Comparison of ENCODE assay signal across 10 cellular contexts in the genomic region with DNA sequence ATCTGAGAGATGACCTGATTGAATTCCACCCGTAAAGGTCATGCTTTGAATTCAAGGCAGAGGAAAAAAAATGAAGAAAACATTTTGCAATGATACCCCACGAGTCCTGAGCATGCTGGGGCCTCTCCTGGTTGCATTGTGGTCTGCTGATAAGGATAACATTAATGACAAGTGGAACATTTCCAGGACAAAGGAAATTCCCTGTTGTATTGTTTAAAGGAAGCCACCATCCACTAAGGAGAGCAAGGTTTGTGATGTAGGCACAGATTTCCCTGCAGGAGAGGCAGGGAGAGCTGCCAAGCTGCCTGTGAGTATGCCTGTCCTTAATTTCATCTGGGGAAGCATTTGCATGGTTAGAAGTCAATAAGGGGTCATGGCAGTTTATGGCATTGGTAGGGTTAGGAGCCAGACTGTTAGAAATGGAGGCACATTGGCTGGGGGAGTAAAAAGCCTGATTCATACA. TPM values are rescaled to one million over a fixed set of nuclear protein-coding genes. Genes with fewer than 3 reads are reported as not detected.
DNase-seq lines count a peak whose midpoint lies in the region; ATAC-seq and TF ChIP-seq lines count a peak whose summit lies in the region.
"Had no signal": no experiment of that assay in that cellular context is flagged by ENCODE, and none has a peak within 500 bp of the region (broad histone marks: within the 10 kb centered on the region; RNA-seq: fewer than 3 reads in every experiment).

No MANE protein-coding gene starts in this region.

- H3K9me3 ChIP-seq in CD4-positive, alpha-beta memory T cell (ENCODE audit: control insufficient read depth in 1 of 2, low read length in 2 of 2): no peaks in the 10 kb centered on the region
- H3K9me3 ChIP-seq in duodenal mucosa (ENCODE audit: control insufficient read depth in 1 of 2, low read length in 2 of 2) (no peaks in the 10 kb centered on the region), neuron (ENCODE audit: low read length) (no peaks in the 10 kb centered on the region), mucosa of descending colon (no peaks in the 10 kb centered on the region)

- H2AFZ ChIP-seq in neuron (ENCODE audit: low read depth, low read length): peak overlapping the region; percentile 29

- no peak for DNase-seq in CD4-positive, alpha-beta memory T cell
- peak; percentile 66 for DNase-seq in NCI-H146 (lab: John Stamatoyannopoulos, UW)
- DNase-seq in stimulated activated CD4-positive, alpha-beta T cell treated with anti-CD3 and anti-CD28 coated beads, Interleukin-15, amount 100 ng/mL, for 24 hours: no peak
- no peak for DNase-seq in mucosa of descending colon
- DNase-seq: NCI-H2171 treated with DMSO at 0.1 percent for 48 hours; stimulated activated CD8-positive, alpha-beta memory T cell treated with anti-CD3 and anti-CD28 coated beads, Interleukin-4, amount 100 ng/mL, for 48 hours had no signal

- peak overlapping the region; percentile 58 for H3K27ac ChIP-seq in CD4-positive, alpha-beta memory T cell (ENCODE audit: low read depth, low read length)
- H3K27ac ChIP-seq in duodenal mucosa (ENCODE audit: low read depth, low read length): peak overlapping the region; percentile 43

- peak overlapping the region in 7 of 8 donors; percentile 65 to 94 (median 88) for H3K4me3 Mint-ChIP-seq in CD4-positive, alpha-beta memory T cell

- no peak overlapping the region for H3K4me3 ChIP-seq in CD4-positive, alpha-beta memory T cell (ENCODE audit: low read length in 2 of 2)
- H3K4me3 ChIP-seq in duodenal mucosa (ENCODE audit: low read depth in 1 of 2, low read length in 2 of 2): peak overlapping the region in 1 of 2 donors; percentile 38
- H3K4me3 ChIP-seq in neuron (ENCODE audit: low read length): no peak overlapping the region
- H3K4me3 ChIP-seq in mucosa of descending colon: no peak overlapping the region

- intact Hi-C loops in CD4-positive, alpha-beta memory T cell (cut with micrococcal nuclease): loop anchor here (1.0 to 2.0 kb wide), 3 partner anchors 13 to 19 kb away; no protein-coding TSS in a partner anchor
- intact Hi-C loops in mucosa of descending colon (cut with DNase I, micrococcal nuclease): no loop called here

- peaks cover 83 to 99% (median 95%) of the 10 kb centered on the region in 4 donors for H3K4me1 Mint-ChIP-seq in CD4-positive, alpha-beta memory T cell

- no peaks in the 10 kb centered on the region for H3K9me3 Mint-ChIP-seq in CD4-positive, alpha-beta memory T cell

- ATAC-seq in GM18868 (IDR thresholded peaks at IDR 0.05; ENCODE audit: unreplicated experiment) (no peak), GM19395 (IDR thresholded peaks at IDR 0.05; ENCODE audit: unreplicated experiment) (no peak), mucosa of descending colon (no peak)

- no peaks in the 10 kb centered on the region for H3K27me3 Mint-ChIP-seq in CD4-positive, alpha-beta memory T cell

- POLR2A ChIA-PET in CD4-positive, alpha-beta memory T cell (lab: Charles Lee; ENCODE audit: partially characterized antibody): interaction anchor here (1.1 to 22.3 kb wide), 7 partner anchors 11 to 130 kb away, joined by 4 to 373 read pairs (median 17); partner anchors contain the start of gene FLI1

- no peaks in the 10 kb centered on the region for H3K27me3 ChIP-seq in CD4-positive, alpha-beta memory T cell (ENCODE audit: insufficient read depth, low read length)
- H3K27me3 ChIP-seq in duodenal mucosa (ENCODE audit: control insufficient read depth in 1 of 2, insufficient read depth in 2 of 2, low read length in 2 of 2) (no peaks in the 10 kb centered on the region), neuron (ENCODE audit: insufficient read depth, low read length) (no peaks in the 10 kb centered on the region)

- CTCF ChIA-PET in CD4-positive, alpha-beta memory T cell (lab: Charles Lee; ENCODE audit: partially characterized antibody): interaction anchor here (1.0 to 1.7 kb wide), 3 partner anchors 10 to 18 kb away, joined by 3 to 8 read pairs (median 4); no protein-coding TSS in a partner anchor

- H3K36me3 Mint-ChIP-seq in CD4-positive, alpha-beta memory T cell: peaks cover 12 to 23% of the 10 kb centered on the region in 2 donors

- no peak for TF ChIP-seq CTCF in mucosa of descending colon (IDR thresholded peaks at IDR 0.05)

- no peak overlapping the region for H3K9ac ChIP-seq in duodenal mucosa (ENCODE audit: low read depth in 1 of 2, low read length in 2 of 2)

- H3K27ac Mint-ChIP-seq in CD4-positive, alpha-beta memory T cell: peak overlapping the region; percentile 89 to 99 (median 97)

- no peaks in the 10 kb centered on the region for H3K36me3 ChIP-seq in CD4-positive, alpha-beta memory T cell (ENCODE audit: insufficient read depth, low read length)
- H3K36me3 ChIP-seq in duodenal mucosa (ENCODE audit: control insufficient read depth in 1 of 2, insufficient read depth in 2 of 2, low read length in 2 of 2): no peaks in the 10 kb centered on the region
- H3K36me3 ChIP-seq in neuron (ENCODE audit: insufficient read depth, low read length): no peaks in the 10 kb centered on the region
- H3K36me3 ChIP-seq in mucosa of descending colon (ENCODE audit: low read depth): no peaks in the 10 kb centered on the region

- H3K4me1 ChIP-seq in CD4-positive, alpha-beta memory T cell (ENCODE audit: insufficient read depth, low read length): peaks cover 100% of the 10 kb centered on the region
- peaks cover 50 to 56% of the 10 kb centered on the region in 2 donors for H3K4me1 ChIP-seq in duodenal mucosa (ENCODE audit: control insufficient read depth in 1 of 2, insufficient read depth in 2 of 2, low read length in 2 of 2)
- H3K4me1 ChIP-seq in neuron (ENCODE audit: insufficient read depth, low read length): peaks cover 40% of the 10 kb centered on the region
- H3K4me1 ChIP-seq in mucosa of descending colon (ENCODE audit: low read depth): peaks cover 7% of the 10 kb centered on the region

RNA-seq across cellular contexts. Expression of gene FLI1, which starts 21.9 kb away (rescaled TPM):
- 100 to 1,000 TPM; 112 to 122 TPM for total RNA-seq in CD4-positive, alpha-beta memory T cell
- 10 to 100 TPM; 54.6 to 93.1 TPM for polyA plus RNA-seq in CD4-positive, alpha-beta memory T cell
- 10 to 100 TPM in 2 of 3 donors, 1 to 10 TPM in 1; 5.8 to 10.9 (median 10.1) TPM for total RNA-seq in mucosa of descending colon

Comparison
In these comparisons a context has a peak if more than half of its experiments do, and no peak if none do; other contexts are left out.
1. RNA of gene FLI1, which starts 21.9 kb away (total RNA-seq): 112 to 122 TPM in CD4-positive, alpha-beta memory T cell; 5.8 to 10.9 TPM in mucosa of descending colon; every median in the first group is over 4 times any median in the second.